Comparison of ENCODE assay signal across 1 cellular context in the genomic region with DNA sequence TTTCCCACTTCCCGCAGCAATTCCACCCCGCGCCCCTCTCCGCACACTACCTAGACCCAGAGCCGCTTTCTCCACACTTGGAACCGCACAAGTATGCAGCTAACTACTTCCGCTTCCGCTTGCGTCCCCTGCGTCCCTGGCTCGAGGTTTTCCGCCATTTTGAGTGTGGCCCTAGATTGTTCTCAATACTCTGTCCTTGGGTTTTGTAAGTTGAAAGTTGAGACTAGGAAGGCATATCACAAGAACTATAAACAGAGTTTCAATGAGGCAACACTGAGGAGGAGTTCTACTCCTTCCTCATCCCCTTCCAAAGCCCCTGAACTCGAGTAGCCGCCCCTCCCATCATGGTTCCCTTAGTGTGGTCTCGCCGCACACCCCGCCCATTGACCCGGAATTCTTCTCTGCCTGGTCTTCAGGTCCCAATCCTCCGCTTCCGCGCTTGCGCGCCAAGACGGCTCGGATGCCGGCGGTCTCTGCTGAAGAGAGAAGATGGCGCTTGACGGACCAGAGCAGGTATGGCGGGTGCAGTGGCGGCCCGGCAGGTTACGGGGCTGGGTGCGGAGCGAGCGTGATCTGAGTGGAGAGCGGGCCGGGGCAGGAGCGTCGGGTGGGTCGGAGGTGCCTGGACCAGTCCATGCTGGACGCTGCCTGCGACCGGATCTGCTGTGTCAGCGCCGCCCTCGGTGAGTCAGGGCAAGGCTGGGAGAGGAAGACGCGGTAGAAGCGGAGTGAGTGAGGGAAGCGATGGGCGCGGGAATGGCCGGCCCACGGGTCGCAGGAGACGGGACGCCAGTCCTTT.
TF ChIP-seq lines count a peak whose summit lies in the region.

A gene with protein sequence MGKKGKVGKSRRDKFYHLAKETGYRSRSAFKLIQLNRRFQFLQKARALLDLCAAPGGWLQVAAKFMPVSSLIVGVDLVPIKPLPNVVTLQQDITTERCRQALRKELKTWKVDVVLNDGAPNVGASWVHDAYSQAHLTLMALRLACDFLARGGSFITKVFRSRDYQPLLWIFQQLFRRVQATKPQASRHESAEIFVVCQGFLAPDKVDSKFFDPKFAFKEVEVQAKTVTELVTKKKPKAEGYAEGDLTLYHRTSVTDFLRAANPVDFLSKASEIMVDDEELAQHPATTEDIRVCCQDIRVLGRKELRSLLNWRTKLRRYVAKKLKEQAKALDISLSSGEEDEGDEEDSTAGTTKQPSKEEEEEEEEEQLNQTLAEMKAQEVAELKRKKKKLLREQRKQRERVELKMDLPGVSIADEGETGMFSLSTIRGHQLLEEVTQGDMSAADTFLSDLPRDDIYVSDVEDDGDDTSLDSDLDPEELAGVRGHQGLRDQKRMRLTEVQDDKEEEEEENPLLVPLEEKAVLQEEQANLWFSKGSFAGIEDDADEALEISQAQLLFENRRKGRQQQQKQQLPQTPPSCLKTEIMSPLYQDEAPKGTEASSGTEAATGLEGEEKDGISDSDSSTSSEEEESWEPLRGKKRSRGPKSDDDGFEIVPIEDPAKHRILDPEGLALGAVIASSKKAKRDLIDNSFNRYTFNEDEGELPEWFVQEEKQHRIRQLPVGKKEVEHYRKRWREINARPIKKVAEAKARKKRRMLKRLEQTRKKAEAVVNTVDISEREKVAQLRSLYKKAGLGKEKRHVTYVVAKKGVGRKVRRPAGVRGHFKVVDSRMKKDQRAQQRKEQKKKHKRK (minus strand): TSS at position 662 of the 799 bp plus-strand sequence. CDS start 761 bp downstream, outside the sequence.
Gene PSMC5, plus strand, starts transcription at position 430 of the 799 bp plus-strand sequence. Its CDS starts 60 bp downstream, at position 490.

TF ChIP-seq in K562, 482 proteins besides CTCF, POLR2A, EP300 and RAD21 (continued from another document and continues in another):
- 0 out of 2 replicates have a peak, but pooled peaks have one; percentile 10 for TF ChIP-seq FOXM1 (IDR thresholded peaks at IDR 0.05; ENCODE audit: low read depth)
- TF ChIP-seq FOXM1 (CRISPR knock-in tag; IDR thresholded peaks at IDR 0.05; ENCODE audit: low read depth): no peak
- no peak for TF ChIP-seq GTF2A2 (tag; IDR thresholded peaks at IDR 0.05)
- peak; percentile 92 for TF ChIP-seq RBBP5 (IDR thresholded peaks at IDR 0.05; ENCODE audit: borderline replicate concordance, insufficient read depth, low read length, poor library complexity, severe bottlenecking)
- TF ChIP-seq POLR3A (IDR thresholded peaks at IDR 0.05; ENCODE audit: borderline replicate concordance, extremely low read depth, insufficient read depth, insufficient read length): no peak
- TF ChIP-seq SIRT6 (IDR thresholded peaks at IDR 0.05; ENCODE audit: low read depth, low read length): no peak
- peak; percentile 45; the same call in 1 of the 2 replicates for TF ChIP-seq EGR1 (conservative IDR thresholded peaks at IDR 0.05)
- peak; percentile 74 for TF ChIP-seq PCBP1 (IDR thresholded peaks at IDR 0.05; ENCODE audit: low read depth, low read length, poor library complexity, severe bottlenecking)
- no peak for TF ChIP-seq ZNF217 (CRISPR knock-in tag; IDR thresholded peaks at IDR 0.05)
- peak; percentile 71 for TF ChIP-seq CTCFL (IDR thresholded peaks at IDR 0.05; ENCODE audit: borderline replicate concordance, insufficient read depth, low read depth, low read length, poor library complexity, severe bottlenecking)
- TF ChIP-seq GTF2F1 (IDR thresholded peaks at IDR 0.05; ENCODE audit: low read depth, low read length): no peak
- TF ChIP-seq, protein P1, sequence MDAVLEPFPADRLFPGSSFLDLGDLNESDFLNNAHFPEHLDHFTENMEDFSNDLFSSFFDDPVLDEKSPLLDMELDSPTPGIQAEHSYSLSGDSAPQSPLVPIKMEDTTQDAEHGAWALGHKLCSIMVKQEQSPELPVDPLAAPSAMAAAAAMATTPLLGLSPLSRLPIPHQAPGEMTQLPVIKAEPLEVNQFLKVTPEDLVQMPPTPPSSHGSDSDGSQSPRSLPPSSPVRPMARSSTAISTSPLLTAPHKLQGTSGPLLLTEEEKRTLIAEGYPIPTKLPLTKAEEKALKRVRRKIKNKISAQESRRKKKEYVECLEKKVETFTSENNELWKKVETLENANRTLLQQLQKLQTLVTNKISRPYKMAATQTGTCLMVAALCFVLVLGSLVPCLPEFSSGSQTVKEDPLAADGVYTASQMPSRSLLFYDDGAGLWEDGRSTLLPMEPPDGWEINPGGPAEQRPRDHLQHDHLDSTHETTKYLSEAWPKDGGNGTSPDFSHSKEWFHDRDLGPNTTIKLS (IDR thresholded peaks at IDR 0.05; ENCODE audit: borderline replicate concordance, low read depth): peak; percentile 78
- TF ChIP-seq MCM3 (IDR thresholded peaks at IDR 0.05): no peak
- peak; percentile 69 for TF ChIP-seq STAT6 (CRISPR knock-in tag; IDR thresholded peaks at IDR 0.05)
- TF ChIP-seq TEAD4 (IDR thresholded peaks at IDR 0.05; ENCODE audit: low read length): peak; percentile 58; the same call in 1 of the 2 replicates
- no peak for TF ChIP-seq TEAD4 (CRISPR knock-in tag; IDR thresholded peaks at IDR 0.05; ENCODE audit: borderline replicate concordance)
- TF ChIP-seq MAFG (tag; conservative IDR thresholded peaks at IDR 0.05): peak; percentile 89
- TF ChIP-seq FOXP1 (CRISPR knock-in tag; IDR thresholded peaks at IDR 0.05): 0 out of 2 replicates have a peak, but pooled peaks have one; percentile 74
- TF ChIP-seq, protein P2, sequence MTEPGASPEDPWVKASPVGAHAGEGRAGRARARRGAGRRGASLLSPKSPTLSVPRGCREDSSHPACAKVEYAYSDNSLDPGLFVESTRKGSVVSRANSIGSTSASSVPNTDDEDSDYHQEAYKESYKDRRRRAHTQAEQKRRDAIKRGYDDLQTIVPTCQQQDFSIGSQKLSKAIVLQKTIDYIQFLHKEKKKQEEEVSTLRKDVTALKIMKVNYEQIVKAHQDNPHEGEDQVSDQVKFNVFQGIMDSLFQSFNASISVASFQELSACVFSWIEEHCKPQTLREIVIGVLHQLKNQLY (CRISPR knock-in tag; conservative IDR thresholded peaks at IDR 0.05): peak in 1 of 2 experiments; percentile 70; a peak in 1 of 4 replicates
- TF ChIP-seq RBFOX2 (IDR thresholded peaks at IDR 0.05; ENCODE audit: low read depth, low read length): peak; percentile 98
- 0 out of 2 replicates have a peak, but pooled peaks have one; percentile 13 for TF ChIP-seq ZNF76 (CRISPR knock-in tag; IDR thresholded peaks at IDR 0.05; ENCODE audit: borderline replicate concordance)
- TF ChIP-seq, protein P3, sequence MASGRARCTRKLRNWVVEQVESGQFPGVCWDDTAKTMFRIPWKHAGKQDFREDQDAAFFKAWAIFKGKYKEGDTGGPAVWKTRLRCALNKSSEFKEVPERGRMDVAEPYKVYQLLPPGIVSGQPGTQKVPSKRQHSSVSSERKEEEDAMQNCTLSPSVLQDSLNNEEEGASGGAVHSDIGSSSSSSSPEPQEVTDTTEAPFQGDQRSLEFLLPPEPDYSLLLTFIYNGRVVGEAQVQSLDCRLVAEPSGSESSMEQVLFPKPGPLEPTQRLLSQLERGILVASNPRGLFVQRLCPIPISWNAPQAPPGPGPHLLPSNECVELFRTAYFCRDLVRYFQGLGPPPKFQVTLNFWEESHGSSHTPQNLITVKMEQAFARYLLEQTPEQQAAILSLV (tag; IDR thresholded peaks at IDR 0.05): no peak
- peak; percentile 93; the same call in 1 of the 2 replicates for TF ChIP-seq ERF (CRISPR knock-in tag; IDR thresholded peaks at IDR 0.05)
- TF ChIP-seq ZKSCAN1 (IDR thresholded peaks at IDR 0.05; ENCODE audit: low read depth, low read length): no peak
- TF ChIP-seq, protein P4, sequence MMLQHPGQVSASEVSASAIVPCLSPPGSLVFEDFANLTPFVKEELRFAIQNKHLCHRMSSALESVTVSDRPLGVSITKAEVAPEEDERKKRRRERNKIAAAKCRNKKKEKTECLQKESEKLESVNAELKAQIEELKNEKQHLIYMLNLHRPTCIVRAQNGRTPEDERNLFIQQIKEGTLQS (IDR thresholded peaks at IDR 0.05): peak; percentile 60; the same call in 1 of the 2 replicates
- TF ChIP-seq, protein P4 (CRISPR knock-in tag; conservative IDR thresholded peaks at IDR 0.05): peak; percentile 85
- TF ChIP-seq BMI1 (IDR thresholded peaks at IDR 0.05; ENCODE audit: low read length): no peak
- 0 out of 2 replicates have a peak, but pooled peaks have one; percentile 44 for TF ChIP-seq ZBTB17 (CRISPR knock-in tag; IDR thresholded peaks at IDR 0.05)
- TF ChIP-seq NCOA6 (IDR thresholded peaks at IDR 0.05): peak; percentile 86
- TF ChIP-seq EP400 (IDR thresholded peaks at IDR 0.05): peak; percentile 97
- no peak for TF ChIP-seq ZNF586 (CRISPR knock-in tag; conservative IDR thresholded peaks at IDR 0.05)
- TF ChIP-seq SPI1 (IDR thresholded peaks at IDR 0.05; ENCODE audit: borderline replicate concordance, low read depth, low read length): 0 out of 2 replicates have a peak, but pooled peaks have one; percentile 32
- TF ChIP-seq MAFK (IDR thresholded peaks at IDR 0.05; ENCODE audit: low read length): peak; percentile 74
- peak; percentile 88; the same call in 1 of the 2 replicates for TF ChIP-seq LCOR (CRISPR knock-in tag; IDR thresholded peaks at IDR 0.05)
- TF ChIP-seq CREM (IDR thresholded peaks at IDR 0.05; ENCODE audit: low read depth): peak; percentile 81
- TF ChIP-seq, protein P5, sequence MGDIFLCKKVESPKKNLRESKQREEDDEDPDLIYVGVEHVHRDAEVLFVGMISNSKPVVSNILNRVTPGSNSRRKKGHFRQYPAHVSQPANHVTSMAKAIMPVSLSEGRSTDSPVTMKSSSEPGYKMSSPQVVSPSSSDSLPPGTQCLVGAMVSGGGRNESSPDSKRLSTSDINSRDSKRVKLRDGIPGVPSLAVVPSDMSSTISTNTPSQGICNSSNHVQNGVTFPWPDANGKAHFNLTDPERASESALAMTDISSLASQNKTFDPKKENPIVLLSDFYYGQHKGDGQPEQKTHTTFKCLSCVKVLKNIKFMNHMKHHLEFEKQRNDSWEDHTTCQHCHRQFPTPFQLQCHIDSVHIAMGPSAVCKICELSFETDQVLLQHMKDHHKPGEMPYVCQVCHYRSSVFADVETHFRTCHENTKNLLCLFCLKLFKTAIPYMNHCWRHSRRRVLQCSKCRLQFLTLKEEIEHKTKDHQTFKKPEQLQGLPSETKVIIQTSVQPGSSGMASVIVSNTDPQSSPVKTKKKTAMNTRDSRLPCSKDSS (IDR thresholded peaks at IDR 0.05; ENCODE audit: low read depth, partially characterized antibody): no peak
- TF ChIP-seq MCM7 (IDR thresholded peaks at IDR 0.05): no peak
- TF ChIP-seq CREB3 (tag; conservative IDR thresholded peaks at IDR 0.05; ENCODE audit: low read depth): 0 out of 2 replicates have a peak, but pooled peaks have one; percentile 22
- TF ChIP-seq, protein P6, sequence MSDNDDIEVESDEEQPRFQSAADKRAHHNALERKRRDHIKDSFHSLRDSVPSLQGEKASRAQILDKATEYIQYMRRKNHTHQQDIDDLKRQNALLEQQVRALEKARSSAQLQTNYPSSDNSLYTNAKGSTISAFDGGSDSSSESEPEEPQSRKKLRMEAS (CRISPR knock-in tag; IDR thresholded peaks at IDR 0.05): peak; percentile 55
